Comparison of ENCODE assay signal across 11 cellular contexts in genomic region chr18:26436176-26437031, GRCh38.
A peak's percentile ranks its signal among the peaks of the same experiment; 100 is the strongest.
DNase-seq lines count a peak whose midpoint lies in the region; ATAC-seq and TF ChIP-seq lines count a peak whose summit lies in the region.
"Had no signal": no experiment of that assay in that cellular context is flagged by ENCODE, and none has a peak within 500 bp of the region (broad histone marks: within the 10 kb centered on the region; RNA-seq: fewer than 3 reads in every experiment).

No MANE protein-coding gene starts in this region.

- H3K4me1 ChIP-seq in DND-41 (ENCODE audit: insufficient read depth, low read length), result no peaks in the 10 kb centered on the region
- peaks cover 13% of the 10 kb centered on the region for H3K4me1 ChIP-seq in PC-3 (ENCODE audit: insufficient read depth, low read length)

- POLR2A ChIA-PET in PC-3 (lab: Charles Lee; ENCODE audit: unreplicated experiment), result no interaction called here

- no peaks in the 10 kb centered on the region for H3K9me2 ChIP-seq in PC-3 (replicated peaks; ENCODE audit: low read length)

- H3K4me2 ChIP-seq in DND-41 (ENCODE audit: insufficient read depth, low read length) (no peak overlapping the region), PC-3 (ENCODE audit: low read length) (peak overlapping the region; percentile 16; the same call in 1 of the 2 replicates)

- H4K20me1 ChIP-seq in DND-41 (ENCODE audit: insufficient read depth, low read length) (no peaks in the 10 kb centered on the region), PC-3 (ENCODE audit: low read length) (no peaks in the 10 kb centered on the region)

- H3K27ac ChIP-seq in DND-41 (ENCODE audit: low read length) (no peak overlapping the region), PC-3 (ENCODE audit: low read length) (no peak overlapping the region)
- H3K27ac ChIP-seq: ovary had no signal

- no peak overlapping the region for H3K4me3 ChIP-seq in DND-41 (ENCODE audit: low read depth in 1 of 2, low read length in 2 of 2)
- H3K4me3 ChIP-seq in PC-3 (ENCODE audit: low read length), result no peak overlapping the region
- H3K4me3 ChIP-seq in epithelial cell of esophagus (ENCODE audit: low read length), result no peak overlapping the region
- H3K4me3 ChIP-seq: ovary had no signal

- H2AFZ ChIP-seq in DND-41 (ENCODE audit: low read depth, low read length) (no peak overlapping the region), PC-3 (ENCODE audit: low read length) (peak overlapping the region; percentile 27)

- CTCF ChIA-PET in PC-3 (lab: Charles Lee), result no interaction called here

- H3K9me3 ChIP-seq in DND-41 (ENCODE audit: insufficient read depth, low read length, severe bottlenecking), result no peaks in the 10 kb centered on the region
- H3K9me3 ChIP-seq in PC-3 (ENCODE audit: low read length), result no peaks in the 10 kb centered on the region
- H3K9me3 ChIP-seq: ovary had no signal

- intact Hi-C loops in PC-3 (cut with micrococcal nuclease), result no loop called here

- H3K79me2 ChIP-seq in DND-41 (ENCODE audit: insufficient read depth, low read length) (no peaks in the 10 kb centered on the region), PC-3 (ENCODE audit: low read length) (no peaks in the 10 kb centered on the region)

- no peak for DNase-seq in DND-41
- peak; percentile 78 for DNase-seq in PC-3
- DNase-seq in epithelial cell of esophagus (ENCODE audit: low read depth), result peak; percentile 82
- DNase-seq in omental fat pad (ENCODE audit: low spot score), result no peak
- DNase-seq in NCI-H2196 (lab: John Stamatoyannopoulos, UW; ENCODE audit: unreplicated experiment), result no peak
- no peak for DNase-seq in OCI-M1 (lab: John Stamatoyannopoulos, UW)
- DNase-seq: effector CD4-positive, alpha-beta T cell; NCI-H1436 treated with DMSO at 0.1 percent for 48 hours; ovary had no signal

- TSS peak; percentile 78 for BruUV-seq in PC-3 (replicated peaks; lab: Mats Ljungman, UMichigan)

- TF ChIP-seq CTCF in DND-41 (IDR thresholded peaks at IDR 0.05; ENCODE audit: borderline replicate concordance, extremely low read depth, low read length, poor library complexity, severe bottlenecking) (no peak), PC-3 (conservative IDR thresholded peaks at IDR 0.05; ENCODE audit: low read depth, low read length) (no peak), epithelial cell of esophagus (IDR thresholded peaks at IDR 0.05; ENCODE audit: insufficient read depth, low read depth, low read length, missing control alignments) (no peak), omental fat pad (IDR thresholded peaks at IDR 0.05) (no peak)

- H3K27me3 ChIP-seq in DND-41 (ENCODE audit: insufficient read depth, low read length, poor library complexity), result no peaks in the 10 kb centered on the region
- no peaks in the 10 kb centered on the region for H3K27me3 ChIP-seq in PC-3 (ENCODE audit: low read length)
- H3K27me3 ChIP-seq: ovary had no signal

- no peaks in the 10 kb centered on the region for H3K36me3 ChIP-seq in DND-41 (ENCODE audit: insufficient read depth, low read length)
- no peaks in the 10 kb centered on the region for H3K36me3 ChIP-seq in PC-3 (ENCODE audit: low read depth, low read length)
- H3K36me3 ChIP-seq: ovary had no signal

- H3K9ac ChIP-seq in DND-41 (ENCODE audit: low read depth, low read length) (no peak overlapping the region), PC-3 (ENCODE audit: low read length) (no peak overlapping the region)

- peak; percentile 27; the same call in 1 of the 3 replicates for ATAC-seq in DND-41 (ENCODE audit: insufficient read depth, low read depth)
- peak; percentile 81 for ATAC-seq in PC-3
- ATAC-seq in omental fat pad (ENCODE audit: low FRiP score), result peak; percentile 35
- ATAC-seq in HG03460 (IDR thresholded peaks at IDR 0.05; ENCODE audit: unreplicated experiment), result no peak
- ATAC-seq in HG03196 (IDR thresholded peaks at IDR 0.05; ENCODE audit: unreplicated experiment), result no peak

- H3F3A ChIP-seq in PC-3 (ENCODE audit: low read length, unreplicated experiment), result no peaks in the 10 kb centered on the region

Comparison
In these comparisons a context has a peak if more than half of its experiments do, and no peak if none do; other contexts are left out.
1. ATAC-seq: peak in DND-41 (single experiment), PC-3 (single experiment) and omental fat pad (single experiment); none in HG03460 (single experiment) and HG03196 (single experiment).
2. DNase-seq: peak in PC-3 (single experiment) and epithelial cell of esophagus (single experiment); none in DND-41 (single experiment), omental fat pad (single experiment), NCI-H2196 (single experiment) and OCI-M1 (single experiment).